ENCODE assay signal across 8 cellular contexts in the genomic region with DNA sequence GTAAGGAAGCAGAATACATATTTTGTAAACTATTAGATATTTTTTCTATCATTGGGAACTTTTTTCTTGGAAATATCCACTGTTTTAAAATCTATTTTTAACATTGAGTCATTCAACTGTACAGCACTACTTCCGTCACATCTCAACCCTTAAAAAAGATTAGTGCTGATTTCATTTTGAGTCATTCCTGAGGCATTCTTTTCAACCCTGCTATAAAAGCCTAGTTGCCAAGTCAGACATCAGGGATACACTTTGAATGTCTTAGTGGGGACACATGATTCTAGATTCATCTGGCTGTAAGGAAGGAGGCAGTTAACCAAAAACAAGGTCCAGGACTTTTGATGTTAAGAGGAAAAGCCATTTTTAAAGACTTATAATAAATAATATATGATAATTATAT.
A peak's percentile ranks its signal among the peaks of the same experiment; 100 is the strongest.
DNase-seq lines count a peak whose midpoint lies in the region; ATAC-seq and TF ChIP-seq lines count a peak whose summit lies in the region.

No MANE protein-coding gene starts in this region.

- no peaks in the 10 kb centered on the region for H3K9me3 ChIP-seq in SJCRH30 (replicated peaks)

- H3K4me1 ChIP-seq in SJCRH30 (peaks cover 21% of the 10 kb centered on the region), foreskin keratinocyte (peaks cover 18% of the 10 kb centered on the region)

- ATAC-seq in GM21723 (IDR thresholded peaks at IDR 0.05; ENCODE audit: unreplicated experiment) (peak; percentile 44), foreskin keratinocyte (peak; percentile 100), HG02973 (IDR thresholded peaks at IDR 0.05; ENCODE audit: unreplicated experiment) (no peak)

- intact Hi-C loops in activated CD4-positive, alpha-beta memory T cell treated with anti-CD3 and anti-CD28 coated beads for 36 hours (cut with micrococcal nuclease): no loop called here

- H3K27ac Mint-ChIP-seq in activated CD4-positive, alpha-beta memory T cell treated with anti-CD3 and anti-CD28 coated beads for 36 hours: no peak overlapping the region

- CTCF ChIA-PET in activated CD4-positive, alpha-beta memory T cell treated with anti-CD3 and anti-CD28 coated beads for 36 hours (lab: Charles Lee): no interaction called here

- H3K4me3 ChIP-seq in SJCRH30: no peak overlapping the region

- peaks cover 10% of the 10 kb centered on the region for H3K36me3 ChIP-seq in SJCRH30

- DNase-seq in A172 (ENCODE audit: low spot score): peak; percentile 96
- DNase-seq in SJCRH30: peak in 1 of 2 experiments; percentile 52
- peak; percentile 78 to 91 for DNase-seq in foreskin keratinocyte
- DNase-seq in DMS79 treated with DMSO at 0.1 percent for 48 hours (lab: John Stamatoyannopoulos, UW): no peak
- no peak for DNase-seq in activated CD4-positive, alpha-beta memory T cell treated with anti-CD3 and anti-CD28 coated beads for 36 hours
- no peak for DNase-seq in pons (ENCODE audit: low spot score)

- no peaks in the 10 kb centered on the region for H3K27me3 ChIP-seq in SJCRH30
- no peaks in the 10 kb centered on the region for H3K27me3 ChIP-seq in foreskin keratinocyte

- H3K27ac ChIP-seq in SJCRH30 (peak overlapping the region; percentile 76), foreskin keratinocyte (peak overlapping the region; percentile 89)

- no peaks in the 10 kb centered on the region for H3K9me3 Mint-ChIP-seq in activated CD4-positive, alpha-beta memory T cell treated with anti-CD3 and anti-CD28 coated beads for 36 hours

- peaks cover 16% of the 10 kb centered on the region for H3K36me3 Mint-ChIP-seq in activated CD4-positive, alpha-beta memory T cell treated with anti-CD3 and anti-CD28 coated beads for 36 hours

- H3K4me3 Mint-ChIP-seq in activated CD4-positive, alpha-beta memory T cell treated with anti-CD3 and anti-CD28 coated beads for 36 hours: no peak overlapping the region

- H3K27me3 Mint-ChIP-seq in activated CD4-positive, alpha-beta memory T cell treated with anti-CD3 and anti-CD28 coated beads for 36 hours: no peaks in the 10 kb centered on the region

- POLR2A ChIA-PET in activated CD4-positive, alpha-beta memory T cell treated with anti-CD3 and anti-CD28 coated beads for 36 hours (lab: Charles Lee): no interaction called here

- no peaks in the 10 kb centered on the region for H3K4me1 Mint-ChIP-seq in activated CD4-positive, alpha-beta memory T cell treated with anti-CD3 and anti-CD28 coated beads for 36 hours (ENCODE audit: low read depth)

- no peak for TF ChIP-seq CTCF in foreskin keratinocyte (conservative IDR thresholded peaks at IDR 0.05)

Comparison
In these comparisons a context has a peak if more than half of its experiments do, and no peak if none do; other contexts are left out.
1. DNase-seq: peak in A172 (single experiment) and foreskin keratinocyte (2 of 2); none in DMS79 treated with DMSO at 0.1 percent for 48 hours (single experiment), activated CD4-positive, alpha-beta memory T cell treated with anti-CD3 and anti-CD28 coated beads for 36 hours (single experiment) and pons (single experiment).